ENCODE assay signal across 7 cellular contexts in the genomic region with DNA sequence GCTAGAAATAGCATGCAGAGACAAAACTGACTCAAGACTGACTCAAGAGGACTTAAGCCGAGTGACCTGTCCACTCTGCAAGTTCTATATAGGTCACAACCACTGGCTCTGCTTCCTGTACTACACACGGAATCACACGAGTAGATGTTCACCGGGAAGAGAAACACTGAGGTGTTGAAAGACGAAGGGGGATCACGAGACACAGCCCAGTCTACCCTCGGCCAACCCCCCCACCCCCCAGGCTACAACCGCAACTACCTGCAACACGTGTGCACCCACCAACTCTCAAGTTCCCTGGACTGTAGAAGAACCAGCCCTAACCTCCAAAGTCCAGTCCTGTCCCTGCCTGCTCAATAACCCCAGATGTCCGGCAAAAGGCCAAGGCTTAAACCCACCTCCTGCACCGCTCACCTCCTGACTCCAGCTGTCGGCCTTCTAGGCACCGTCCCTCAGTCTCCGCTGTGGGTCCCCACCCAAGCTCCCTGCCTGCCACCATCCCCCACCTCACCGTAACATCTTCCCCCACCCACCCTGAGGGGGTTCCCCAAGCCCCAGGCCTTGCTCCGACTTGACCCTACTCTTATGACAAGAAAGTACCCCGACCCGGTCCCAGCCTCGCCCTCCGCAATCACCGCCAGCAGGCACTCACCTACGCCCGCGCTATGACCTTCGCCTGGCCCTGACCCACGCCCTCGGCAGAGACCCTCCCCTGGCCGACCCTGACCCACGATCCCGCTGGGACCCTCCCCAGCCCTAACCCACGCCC. TPM values are rescaled to one million over a fixed set of nuclear protein-coding genes. Genes with fewer than 3 reads are reported as not detected.
DNase-seq lines count a peak whose midpoint lies in the region; ATAC-seq and TF ChIP-seq lines count a peak whose summit lies in the region.

No MANE protein-coding gene starts in this region.

- no peak for TF ChIP-seq CTCF in glutamatergic neuron (IDR thresholded peaks at IDR 0.05; ENCODE audit: partially characterized antibody, unreplicated experiment)

- intact Hi-C loops in posterior vena cava (cut with DNase I): no loop called here

- peak overlapping the region; percentile 95 for H3K4me3 Mint-ChIP-seq in activated T-cell treated with anti-CD3 and anti-CD28 coated beads, Interleukin-2, amount 50 U/mL, for 4 hours
- peak overlapping the region; percentile 83 for H3K4me3 Mint-ChIP-seq in glutamatergic neuron (ENCODE audit: unreplicated experiment)

- DNase-seq in activated T-cell treated with anti-CD3 and anti-CD28 coated beads, Interleukin-2, amount 50 U/mL, for 4 hours: no peak
- DNase-seq in glutamatergic neuron: no peak
- peak; percentile 83 for DNase-seq in posterior vena cava (ENCODE audit: low spot score)
- DNase-seq in NCI-H1092 (lab: John Stamatoyannopoulos, UW): no peak

- ATAC-seq in GM18861 (IDR thresholded peaks at IDR 0.05; ENCODE audit: unreplicated experiment) (peak; percentile 1), HG03354 (IDR thresholded peaks at IDR 0.05; ENCODE audit: poor library complexity, severe bottlenecking, unreplicated experiment) (peak; percentile 7), HG02970 (IDR thresholded peaks at IDR 0.05; ENCODE audit: low FRiP score, unreplicated experiment) (no peak)
- ATAC-seq in activated T-cell treated with anti-CD3 and anti-CD28 coated beads, Interleukin-2, amount 50 U/mL, for 4 hours: peak in 1 of 2 donors; percentile 4

- peaks cover 1% of the 10 kb centered on the region for H3K36me3 Mint-ChIP-seq in activated T-cell treated with anti-CD3 and anti-CD28 coated beads, Interleukin-2, amount 50 U/mL, for 4 hours (ENCODE audit: insufficient read depth)
- no peaks in the 10 kb centered on the region for H3K36me3 Mint-ChIP-seq in glutamatergic neuron (ENCODE audit: unreplicated experiment)

- peak overlapping the region; percentile 93 for H3K27ac Mint-ChIP-seq in glutamatergic neuron (ENCODE audit: unreplicated experiment)

- no peaks in the 10 kb centered on the region for H3K27me3 Mint-ChIP-seq in activated T-cell treated with anti-CD3 and anti-CD28 coated beads, Interleukin-2, amount 50 U/mL, for 4 hours (ENCODE audit: low read depth)
- peaks cover 12% of the 10 kb centered on the region for H3K27me3 Mint-ChIP-seq in glutamatergic neuron (ENCODE audit: unreplicated experiment)

- no peaks in the 10 kb centered on the region for H3K9me3 Mint-ChIP-seq in activated T-cell treated with anti-CD3 and anti-CD28 coated beads, Interleukin-2, amount 50 U/mL, for 4 hours
- H3K9me3 Mint-ChIP-seq in glutamatergic neuron (ENCODE audit: unreplicated experiment): peaks cover 8% of the 10 kb centered on the region

- H3K4me1 Mint-ChIP-seq in activated T-cell treated with anti-CD3 and anti-CD28 coated beads, Interleukin-2, amount 50 U/mL, for 4 hours (ENCODE audit: low read depth): peaks cover 54% of the 10 kb centered on the region
- H3K4me1 Mint-ChIP-seq in glutamatergic neuron (ENCODE audit: low read depth, unreplicated experiment): peaks cover 18% of the 10 kb centered on the region

RNA-seq across cellular contexts. Expression of a gene that starts 0.7 kb away (rescaled TPM):
- 100 to 1,000 TPM; 140 to 161 (median 148) TPM for total RNA-seq in activated T-cell treated with anti-CD3 and anti-CD28 coated beads, Interleukin-2, amount 50 U/mL, for 4 hours
- total RNA-seq in glutamatergic neuron (ENCODE audit: unreplicated experiment) (123 TPM), posterior vena cava (10 to 100 TPM; 63.5 to 73.5 TPM)

RNA-seq across cellular contexts. Expression of a gene that starts 0.9 kb away (rescaled TPM):
- total RNA-seq in activated T-cell treated with anti-CD3 and anti-CD28 coated beads, Interleukin-2, amount 50 U/mL, for 4 hours: 10 to 100 TPM; 12.5 to 15.6 (median 14.7) TPM
- total RNA-seq in glutamatergic neuron (ENCODE audit: unreplicated experiment) (62.7 TPM), posterior vena cava (10 to 100 TPM; 15.3 to 16.4 TPM)

RNA-seq across cellular contexts. Expression of a gene that starts 42.0 kb away (rescaled TPM):
- total RNA-seq in activated T-cell treated with anti-CD3 and anti-CD28 coated beads, Interleukin-2, amount 50 U/mL, for 4 hours: 10 to 100 TPM; 11.2 to 21.5 (median 14.8) TPM
- 26.2 TPM for total RNA-seq in glutamatergic neuron (ENCODE audit: unreplicated experiment)
- 10 to 100 TPM; 10.8 to 11.9 TPM for total RNA-seq in posterior vena cava

RNA-seq across cellular contexts. Expression of a gene that starts 55.5 kb away (rescaled TPM):
- 10 to 100 TPM; 13.5 to 18.3 (median 14.4) TPM for total RNA-seq in activated T-cell treated with anti-CD3 and anti-CD28 coated beads, Interleukin-2, amount 50 U/mL, for 4 hours
- total RNA-seq in glutamatergic neuron (ENCODE audit: unreplicated experiment): 20.3 TPM
- total RNA-seq in posterior vena cava: 10 to 100 TPM; 19.0 to 29.0 TPM
